22 cellular contexts compared by ENCODE assay signal in the genomic region with DNA sequence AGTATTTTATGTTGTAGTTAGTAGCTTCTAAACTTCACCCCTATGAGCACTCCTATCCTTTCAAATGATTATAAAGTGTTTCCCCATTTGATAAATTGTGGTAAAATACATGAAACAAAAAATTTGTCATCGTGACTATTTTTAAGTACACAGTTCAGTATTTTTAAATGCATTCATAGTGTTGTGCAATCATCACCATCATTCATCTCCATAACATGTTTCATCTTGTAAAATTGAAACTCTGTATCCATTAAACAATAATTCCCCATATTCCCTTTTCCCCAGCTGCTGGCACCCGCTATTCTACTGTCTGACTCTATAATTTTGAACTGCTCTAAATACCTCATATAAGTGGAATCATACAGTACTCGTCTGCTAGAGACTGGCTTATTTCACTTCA.
"Had no signal": no experiment of that assay in that cellular context is flagged by ENCODE, and none has a peak within 500 bp of the region (broad histone marks: within the 10 kb centered on the region; RNA-seq: fewer than 3 reads in every experiment).

No MANE protein-coding gene starts in this region.

- H3K9me3 ChIP-seq: colonic mucosa, prostate gland had no signal

- ATAC-seq: heart left ventricle; naive thymus-derived CD4-positive, alpha-beta T cell; sciatic nerve; stimulated activated naive B cell treated with anti-CD40 and anti-IgM and Interleukin-4, amounts not matched to agents 10 μg/mL and 1 μg/mL and 100 μg/mL, for 72 hours; stimulated activated naive CD8-positive, alpha-beta T cell treated with anti-CD3 and anti-CD28 coated beads, Interleukin-15, amount 100 ng/mL, for 72 hours had no signal

- H2AFZ ChIP-seq: parathyroid adenoma had no signal

- H3K27me3 ChIP-seq: colonic mucosa, esophagus muscularis mucosa, heart left ventricle, spleen, transverse colon had no signal

- H3K9ac ChIP-seq: parathyroid adenoma had no signal

- H3K27ac ChIP-seq: colonic mucosa, esophagus muscularis mucosa, heart left ventricle, parathyroid adenoma, prostate gland, spleen, thoracic aorta, transverse colon had no signal

- H3K4me1 ChIP-seq: colonic mucosa, heart left ventricle, parathyroid adenoma, prostate gland, spleen, transverse colon had no signal

- H3K79me2 ChIP-seq: parathyroid adenoma had no signal

- DNase-seq: colonic mucosa; effector CD4-positive, alpha-beta T cell; endodermal cell; foreskin melanocyte; heart left ventricle; hippocampal formation; kidney glomerular epithelial cell; naive thymus-derived CD4-positive, alpha-beta T cell; nephron progenitor cell; spleen; stimulated activated CD4-positive, alpha-beta T cell treated with anti-CD3 and anti-CD28 coated beads, Interleukin-2, amount 100 ng/mL, for 24 hours; stimulated activated CD4-positive, alpha-beta T cell treated with anti-CD3 and anti-CD28 coated beads, Interleukin-4, amount 100 ng/mL, for 4 hours; stimulated activated naive B cell treated with anti-CD40 and anti-IgM and Interleukin-4, amounts not matched to agents 10 μg/mL and 1 μg/mL and 100 μg/mL, for 72 hours; stimulated activated naive CD8-positive, alpha-beta T cell treated with anti-CD3 and anti-CD28 coated beads, Interleukin-15, amount 100 ng/mL, for 72 hours; substantia nigra; transverse colon had no signal

- H3K4me3 ChIP-seq: colonic mucosa, esophagus muscularis mucosa, heart left ventricle, prostate gland, spleen, thoracic aorta, transverse colon had no signal

- FAIRE-seq: endothelial cell of umbilical vein had no signal

- H3K36me3 ChIP-seq: colonic mucosa, esophagus muscularis mucosa, heart left ventricle, prostate gland, spleen, thoracic aorta, transverse colon had no signal
